1 cellular context compared by ENCODE assay signal in the genomic region with DNA sequence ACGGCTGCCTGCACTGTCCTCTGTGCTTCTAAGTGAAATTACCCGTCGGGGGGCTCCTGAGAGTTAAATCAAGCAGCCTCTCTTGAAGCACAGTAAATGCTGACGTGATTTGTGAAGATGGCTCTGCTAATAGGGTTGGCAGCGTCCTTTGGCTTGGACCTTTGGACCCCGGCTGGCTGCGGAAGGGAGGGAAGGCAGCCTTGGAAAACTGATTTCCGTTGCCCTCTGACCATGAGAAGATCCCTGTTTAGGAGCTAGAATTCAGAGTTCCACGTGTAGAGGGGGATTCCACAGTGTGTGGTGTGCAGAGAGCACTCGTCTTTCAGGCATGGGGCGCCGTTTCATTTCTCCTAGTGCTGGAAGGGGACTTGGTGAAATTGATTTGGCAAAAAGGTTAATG.
TF ChIP-seq lines count a peak whose summit lies in the region.

No MANE protein-coding gene starts in this region.

TF ChIP-seq in HepG2, 621 proteins besides CTCF, POLR2A, EP300 and RAD21 (continued from another document):
- TF ChIP-seq ZNF530 (CRISPR knock-in tag; IDR thresholded peaks at IDR 0.05; ENCODE audit: low read depth) (no peak), PPARG (CRISPR knock-in tag; conservative IDR thresholded peaks at IDR 0.05) (0 out of 2 replicates have a peak, but pooled peaks have one; percentile 10), ZNF138 (CRISPR knock-in tag; IDR thresholded peaks at IDR 0.05; ENCODE audit: low read depth) (no peak), POGZ (CRISPR knock-in tag; IDR thresholded peaks at IDR 0.05) (0 out of 2 replicates have a peak, but pooled peaks have one; percentile 45), FLYWCH1 (CRISPR knock-in tag; IDR thresholded peaks at IDR 0.05) (no peak), PHF8 (CRISPR knock-in tag; IDR thresholded peaks at IDR 0.05) (no peak), ZNF335 (CRISPR knock-in tag; IDR thresholded peaks at IDR 0.05) (no peak), ZNF775 (CRISPR knock-in tag; IDR thresholded peaks at IDR 0.05; ENCODE audit: borderline replicate concordance) (no peak), SPEN (CRISPR knock-in tag; IDR thresholded peaks at IDR 0.05; ENCODE audit: low read depth) (no peak), ZNF234 (CRISPR knock-in tag; conservative IDR thresholded peaks at IDR 0.05) (no peak), CBX5 (CRISPR knock-in tag; IDR thresholded peaks at IDR 0.05; ENCODE audit: borderline replicate concordance) (no peak), ZNF337 (CRISPR knock-in tag; IDR thresholded peaks at IDR 0.05; ENCODE audit: borderline replicate concordance, low read depth) (no peak), ATM (IDR thresholded peaks at IDR 0.05; ENCODE audit: borderline replicate concordance) (no peak)
- TF ChIP-seq, protein P1, sequence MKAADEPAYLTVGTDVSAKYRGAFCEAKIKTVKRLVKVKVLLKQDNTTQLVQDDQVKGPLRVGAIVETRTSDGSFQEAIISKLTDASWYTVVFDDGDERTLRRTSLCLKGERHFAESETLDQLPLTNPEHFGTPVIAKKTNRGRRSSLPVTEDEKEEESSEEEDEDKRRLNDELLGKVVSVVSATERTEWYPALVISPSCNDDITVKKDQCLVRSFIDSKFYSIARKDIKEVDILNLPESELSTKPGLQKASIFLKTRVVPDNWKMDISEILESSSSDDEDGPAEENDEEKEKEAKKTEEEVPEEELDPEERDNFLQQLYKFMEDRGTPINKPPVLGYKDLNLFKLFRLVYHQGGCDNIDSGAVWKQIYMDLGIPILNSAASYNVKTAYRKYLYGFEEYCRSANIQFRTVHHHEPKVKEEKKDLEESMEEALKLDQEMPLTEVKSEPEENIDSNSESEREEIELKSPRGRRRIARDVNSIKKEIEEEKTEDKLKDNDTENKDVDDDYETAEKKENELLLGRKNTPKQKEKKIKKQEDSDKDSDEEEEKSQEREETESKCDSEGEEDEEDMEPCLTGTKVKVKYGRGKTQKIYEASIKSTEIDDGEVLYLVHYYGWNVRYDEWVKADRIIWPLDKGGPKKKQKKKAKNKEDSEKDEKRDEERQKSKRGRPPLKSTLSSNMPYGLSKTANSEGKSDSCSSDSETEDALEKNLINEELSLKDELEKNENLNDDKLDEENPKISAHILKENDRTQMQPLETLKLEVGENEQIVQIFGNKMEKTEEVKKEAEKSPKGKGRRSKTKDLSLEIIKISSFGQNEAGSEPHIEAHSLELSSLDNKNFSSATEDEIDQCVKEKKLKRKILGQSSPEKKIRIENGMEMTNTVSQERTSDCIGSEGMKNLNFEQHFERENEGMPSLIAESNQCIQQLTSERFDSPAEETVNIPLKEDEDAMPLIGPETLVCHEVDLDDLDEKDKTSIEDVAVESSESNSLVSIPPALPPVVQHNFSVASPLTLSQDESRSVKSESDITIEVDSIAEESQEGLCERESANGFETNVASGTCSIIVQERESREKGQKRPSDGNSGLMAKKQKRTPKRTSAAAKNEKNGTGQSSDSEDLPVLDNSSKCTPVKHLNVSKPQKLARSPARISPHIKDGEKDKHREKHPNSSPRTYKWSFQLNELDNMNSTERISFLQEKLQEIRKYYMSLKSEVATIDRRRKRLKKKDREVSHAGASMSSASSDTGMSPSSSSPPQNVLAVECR (CRISPR knock-in tag; IDR thresholded peaks at IDR 0.05; ENCODE audit: borderline replicate concordance) = no peak
- TF ChIP-seq, protein P2, sequence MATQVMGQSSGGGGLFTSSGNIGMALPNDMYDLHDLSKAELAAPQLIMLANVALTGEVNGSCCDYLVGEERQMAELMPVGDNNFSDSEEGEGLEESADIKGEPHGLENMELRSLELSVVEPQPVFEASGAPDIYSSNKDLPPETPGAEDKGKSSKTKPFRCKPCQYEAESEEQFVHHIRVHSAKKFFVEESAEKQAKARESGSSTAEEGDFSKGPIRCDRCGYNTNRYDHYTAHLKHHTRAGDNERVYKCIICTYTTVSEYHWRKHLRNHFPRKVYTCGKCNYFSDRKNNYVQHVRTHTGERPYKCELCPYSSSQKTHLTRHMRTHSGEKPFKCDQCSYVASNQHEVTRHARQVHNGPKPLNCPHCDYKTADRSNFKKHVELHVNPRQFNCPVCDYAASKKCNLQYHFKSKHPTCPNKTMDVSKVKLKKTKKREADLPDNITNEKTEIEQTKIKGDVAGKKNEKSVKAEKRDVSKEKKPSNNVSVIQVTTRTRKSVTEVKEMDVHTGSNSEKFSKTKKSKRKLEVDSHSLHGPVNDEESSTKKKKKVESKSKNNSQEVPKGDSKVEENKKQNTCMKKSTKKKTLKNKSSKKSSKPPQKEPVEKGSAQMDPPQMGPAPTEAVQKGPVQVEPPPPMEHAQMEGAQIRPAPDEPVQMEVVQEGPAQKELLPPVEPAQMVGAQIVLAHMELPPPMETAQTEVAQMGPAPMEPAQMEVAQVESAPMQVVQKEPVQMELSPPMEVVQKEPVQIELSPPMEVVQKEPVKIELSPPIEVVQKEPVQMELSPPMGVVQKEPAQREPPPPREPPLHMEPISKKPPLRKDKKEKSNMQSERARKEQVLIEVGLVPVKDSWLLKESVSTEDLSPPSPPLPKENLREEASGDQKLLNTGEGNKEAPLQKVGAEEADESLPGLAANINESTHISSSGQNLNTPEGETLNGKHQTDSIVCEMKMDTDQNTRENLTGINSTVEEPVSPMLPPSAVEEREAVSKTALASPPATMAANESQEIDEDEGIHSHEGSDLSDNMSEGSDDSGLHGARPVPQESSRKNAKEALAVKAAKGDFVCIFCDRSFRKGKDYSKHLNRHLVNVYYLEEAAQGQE (IDR thresholded peaks at IDR 0.05; ENCODE audit: borderline replicate concordance in 1 of 2, low read depth in 1 of 2, low read length in 2 of 2) = no peak
- TF ChIP-seq, protein P3, sequence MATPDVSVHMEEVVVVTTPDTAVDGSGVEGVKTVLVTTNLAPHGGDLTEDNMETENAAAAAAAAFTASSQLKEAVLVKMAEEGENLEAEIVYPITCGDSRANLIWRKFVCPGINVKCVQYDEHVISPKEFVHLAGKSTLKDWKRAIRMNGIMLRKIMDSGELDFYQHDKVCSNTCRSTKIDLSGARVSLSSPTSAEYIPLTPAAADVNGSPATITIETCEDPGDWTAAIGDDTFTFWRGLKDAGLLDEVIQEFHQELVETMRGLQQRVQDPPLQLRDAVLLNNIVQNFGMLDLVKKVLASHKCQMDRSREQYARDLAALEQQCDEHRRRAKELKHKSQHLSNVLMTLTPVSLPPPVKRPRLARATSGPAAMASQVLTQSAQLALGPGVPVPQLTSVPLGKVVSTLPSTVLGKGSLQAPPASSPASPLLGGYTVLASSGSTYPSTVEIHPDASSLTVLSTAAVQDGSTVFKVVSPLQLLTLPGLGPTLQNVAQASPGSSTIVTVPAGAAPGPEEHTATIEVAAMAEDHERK (CRISPR knock-in tag; IDR thresholded peaks at IDR 0.05; ENCODE audit: low read depth) = no peak
- TF ChIP-seq, protein P4, sequence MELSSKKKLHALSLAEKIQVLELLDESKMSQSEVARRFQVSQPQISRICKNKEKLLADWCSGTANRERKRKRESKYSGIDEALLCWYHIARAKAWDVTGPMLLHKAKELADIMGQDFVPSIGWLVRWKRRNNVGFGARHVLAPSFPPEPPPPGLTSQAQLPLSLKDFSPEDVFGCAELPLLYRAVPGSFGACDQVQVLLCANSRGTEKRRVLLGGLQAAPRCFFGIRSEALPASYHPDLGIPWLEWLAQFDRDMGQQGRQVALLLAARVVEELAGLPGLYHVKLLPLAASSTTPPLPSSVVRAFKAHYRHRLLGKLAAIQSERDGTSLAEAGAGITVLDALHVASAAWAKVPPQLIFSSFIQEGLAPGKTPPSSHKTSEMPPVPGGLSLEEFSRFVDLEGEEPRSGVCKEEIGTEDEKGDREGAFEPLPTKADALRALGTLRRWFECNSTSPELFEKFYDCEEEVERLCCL (CRISPR knock-in tag; IDR thresholded peaks at IDR 0.05; ENCODE audit: borderline replicate concordance) = no peak
